Comparison of ENCODE assay signal across 2 cellular contexts in genomic region chr10:87546221-87546620, GRCh38.
TF ChIP-seq lines count a peak whose summit lies in the region.

No MANE protein-coding gene starts in this region.

TF ChIP-seq in IMR-90, 13 proteins besides CTCF, POLR2A, EP300 and RAD21 (continued from another document):
- no peak for TF ChIP-seq ELK1 (IDR thresholded peaks at IDR 0.05; ENCODE audit: borderline replicate concordance, low read depth, low read length)
- no peak for TF ChIP-seq CHD1 (IDR thresholded peaks at IDR 0.05; ENCODE audit: low read depth, low read length)
- no peak for TF ChIP-seq FOS (IDR thresholded peaks at IDR 0.05; ENCODE audit: low read depth, low read length)
- no peak for TF ChIP-seq MXI1 (IDR thresholded peaks at IDR 0.05; ENCODE audit: borderline replicate concordance, low read depth, low read length)
- no peak for TF ChIP-seq MAZ (IDR thresholded peaks at IDR 0.05; ENCODE audit: borderline replicate concordance, low read depth, low read length)
- TF ChIP-seq RFX5 (IDR thresholded peaks at IDR 0.05; ENCODE audit: low read depth, low read length) = no peak
- TF ChIP-seq USF2 (IDR thresholded peaks at IDR 0.05; ENCODE audit: low read depth, low read length) = no peak
- no peak for TF ChIP-seq CEBPB (IDR thresholded peaks at IDR 0.05; ENCODE audit: low read depth, low read length)
- no peak for TF ChIP-seq NFE2L2 (IDR thresholded peaks at IDR 0.05; ENCODE audit: low read depth, low read length)
- TF ChIP-seq MAFK (IDR thresholded peaks at IDR 0.05; ENCODE audit: low read depth, low read length) = no peak
- no peak for TF ChIP-seq SMC3 (IDR thresholded peaks at IDR 0.05; ENCODE audit: low read depth, low read length)
- no peak for TF ChIP-seq BHLHE40 (IDR thresholded peaks at IDR 0.05; ENCODE audit: low read depth, low read length)

TF ChIP-seq in HEK293T, 16 proteins besides CTCF, POLR2A, EP300 and RAD21 (continued from another document):
- TF ChIP-seq ELF4 (IDR thresholded peaks at IDR 0.05) (no peak), LEF1 (IDR thresholded peaks at IDR 0.05; ENCODE audit: borderline replicate concordance) (no peak), SP1 (IDR thresholded peaks at IDR 0.05) (no peak)
TF ChIP-seq in HEK293T: peak in this region for 0.
